Comparison of ENCODE assay signal across 17 cellular contexts in genomic region chr15:95341686-95342085, GRCh38.
DNase-seq lines count a peak whose midpoint lies in the region; ATAC-seq and TF ChIP-seq lines count a peak whose summit lies in the region.
"Had no signal": no experiment of that assay in that cellular context is flagged by ENCODE, and none has a peak within 500 bp of the region (broad histone marks: within the 10 kb centered on the region; RNA-seq: fewer than 3 reads in every experiment).

No MANE protein-coding gene starts in this region.

- ATAC-seq in esophagus mucosa, result peak; percentile 57
- no peak for ATAC-seq in GM18502 (IDR thresholded peaks at IDR 0.05; ENCODE audit: poor library complexity, unreplicated experiment)
- ATAC-seq: A549; CD8-positive, alpha-beta T cell had no signal

- no peaks in the 10 kb centered on the region for H3K4me1 ChIP-seq in mammary epithelial cell (ENCODE audit: insufficient read depth, low read length)
- H3K4me1 ChIP-seq: A549; BLaER1 treated with 17β-estradiol and CSF1 and Interleukin-3, amounts not matched to agents 10 nM and 100 nM; Caco-2 had no signal

- DNase-seq in MCF 10A (ENCODE audit: unreplicated experiment) (peak; percentile 27), mammary epithelial cell (no peak), RKO (ENCODE audit: low spot score) (no peak)
- DNase-seq: AML-193; Caco-2; Calu3; CD4-positive, alpha-beta T cell; CD8-positive, alpha-beta T cell; DMS79 treated with DMSO at 0.1 percent for 48 hours; GF-D8 had no signal

- POLR2A ChIA-PET in MCF 10A (lab: Yijun Ruan, JAX), result no interaction called here

- H3K9ac ChIP-seq in mammary epithelial cell (ENCODE audit: insufficient read depth, low read length), result no peak overlapping the region
- H3K9ac ChIP-seq: BLaER1 treated with 17β-estradiol and CSF1 and Interleukin-3, amounts not matched to agents 10 nM and 100 nM had no signal

- dilution Hi-C loops in mammary epithelial cell (cut with HindIII; ENCODE audit: low sequenced_read_pairs), result no loop called here

- no peak overlapping the region for H3K4me3 ChIP-seq in mammary epithelial cell (replicated peaks in 1 of 3; ENCODE audit: insufficient read depth in 1 of 3, low read depth in 2 of 3, low read length in 3 of 3)
- H3K4me3 ChIP-seq: A549; BLaER1 treated with 17β-estradiol and CSF1 and Interleukin-3, amounts not matched to agents 10 nM and 100 nM had no signal

- 64% methylated on average over 6 of the region's 6 CpGs for WGBS in mammary epithelial cell (ENCODE audit: low coverage, missing lambda C conversion rate)

- intact Hi-C loops in MCF 10A (cut with micrococcal nuclease), result no loop called here
- intact Hi-C loops in mammary epithelial cell (cut with micrococcal nuclease), result no loop called here

- no peaks in the 10 kb centered on the region for H3K79me2 ChIP-seq in mammary epithelial cell (ENCODE audit: insufficient read depth, low read length)

- BruUV-seq in MCF 10A (replicated peaks; lab: Mats Ljungman, UMichigan), result no TSS peak
- BruUV-seq in mammary epithelial cell (replicated peaks; lab: Mats Ljungman, UMichigan), result no TSS peak

- H3K27ac Mint-ChIP-seq in MCF 10A (ENCODE audit: low read depth, unreplicated experiment), result no peak overlapping the region
- H3K27ac Mint-ChIP-seq: B cell; CD4-positive, alpha-beta T cell; CD8-positive, alpha-beta T cell had no signal

- H3K27me3 Mint-ChIP-seq in MCF 10A (ENCODE audit: insufficient read depth, unreplicated experiment), result no peaks in the 10 kb centered on the region
- H3K27me3 Mint-ChIP-seq: B cell had no signal

- H3K27me3 ChIP-seq in mammary epithelial cell (ENCODE audit: insufficient read depth, low read length), result no peaks in the 10 kb centered on the region
- H3K27me3 ChIP-seq: BLaER1 treated with 17β-estradiol and CSF1 and Interleukin-3, amounts not matched to agents 10 nM and 100 nM had no signal

- H3K36me3 ChIP-seq in mammary epithelial cell (ENCODE audit: insufficient read depth, low read length), result no peaks in the 10 kb centered on the region
- H3K36me3 ChIP-seq: BLaER1 treated with 17β-estradiol and CSF1 and Interleukin-3, amounts not matched to agents 10 nM and 100 nM had no signal

- no peaks in the 10 kb centered on the region for H3K4me1 Mint-ChIP-seq in MCF 10A (ENCODE audit: insufficient read depth, unreplicated experiment)
- H3K4me1 Mint-ChIP-seq: B cell had no signal

- no peaks in the 10 kb centered on the region for H4K20me1 ChIP-seq in mammary epithelial cell (ENCODE audit: insufficient read depth, low read length)
- H4K20me1 ChIP-seq: BLaER1 treated with 17β-estradiol and CSF1 and Interleukin-3, amounts not matched to agents 10 nM and 100 nM had no signal

- no peak overlapping the region for H3K4me3 Mint-ChIP-seq in MCF 10A (ENCODE audit: unreplicated experiment)
- H3K4me3 Mint-ChIP-seq: B cell; CD4-positive, alpha-beta T cell; CD8-positive, alpha-beta T cell had no signal

- in situ Hi-C loops in mammary epithelial cell (cut with MboI; ENCODE audit: low sequenced_read_pairs in 2 of 2), result no loop called here

- H3K36me3 Mint-ChIP-seq in MCF 10A (ENCODE audit: insufficient read depth, unreplicated experiment), result no peaks in the 10 kb centered on the region
- H3K36me3 Mint-ChIP-seq: CD8-positive, alpha-beta T cell had no signal

- H2AFZ ChIP-seq in mammary epithelial cell (ENCODE audit: low read depth, low read length), result no peak overlapping the region

- H3K9me3 Mint-ChIP-seq in MCF 10A (ENCODE audit: unreplicated experiment), result no peaks in the 10 kb centered on the region
- H3K9me3 Mint-ChIP-seq: CD4-positive, alpha-beta T cell; CD8-positive, alpha-beta T cell had no signal

- no peak overlapping the region for H3K27ac ChIP-seq in mammary epithelial cell (ENCODE audit: insufficient read depth, low read depth, low read length)
- H3K27ac ChIP-seq: 22Rv1; A549; BLaER1 treated with 17β-estradiol and CSF1 and Interleukin-3, amounts not matched to agents 10 nM and 100 nM; C4-2B had no signal

- H3K9me3 ChIP-seq in mammary epithelial cell (replicated peaks; ENCODE audit: insufficient read depth, low read length), result no peaks in the 10 kb centered on the region
- H3K9me3 ChIP-seq: A549; BLaER1 treated with 17β-estradiol and CSF1 and Interleukin-3, amounts not matched to agents 10 nM and 100 nM; Caco-2 had no signal

- H3K4me2 ChIP-seq in mammary epithelial cell (ENCODE audit: insufficient read depth, low read depth, low read length), result no peak overlapping the region
- H3K4me2 ChIP-seq: A549; BLaER1 treated with 17β-estradiol and CSF1 and Interleukin-3, amounts not matched to agents 10 nM and 100 nM had no signal

- CTCF ChIA-PET in MCF 10A (lab: Yijun Ruan, JAX) (no interaction called here), mammary epithelial cell (lab: Charles Lee; ENCODE audit: low non-redundant PET) (no interaction called here)

- TF ChIP-seq CTCF in MCF 10A (IDR thresholded peaks at IDR 0.05; ENCODE audit: unreplicated experiment), result no peak
- TF ChIP-seq CTCF in mammary epithelial cell (conservative IDR thresholded peaks at IDR 0.05 in 1 of 2, IDR thresholded peaks at IDR 0.05 in 1 of 2; ENCODE audit: extremely low read depth in 1 of 2, insufficient read depth in 1 of 2, low read depth in 1 of 2, low read length in 2 of 2), result no peak
